30 cellular contexts compared by ENCODE assay signal in the genomic region with DNA sequence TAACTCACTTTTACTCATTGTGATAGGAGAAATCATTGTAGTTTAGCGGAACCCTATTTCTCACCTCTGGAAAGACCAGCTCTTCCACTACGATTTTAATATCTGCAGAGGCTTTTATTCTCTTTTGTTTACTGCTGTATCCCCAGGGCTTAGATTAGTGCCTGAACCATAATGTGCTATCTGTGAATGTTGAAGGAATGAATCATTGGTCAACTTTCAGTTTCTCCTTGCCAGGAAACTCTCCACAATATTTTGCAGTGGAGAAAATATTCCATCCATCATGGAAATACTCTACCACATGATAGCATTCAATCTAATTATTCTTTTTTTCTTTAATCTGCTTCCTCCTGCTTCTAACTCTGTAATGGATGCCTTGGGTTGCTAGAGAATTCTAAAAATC.
A peak's percentile ranks its signal among the peaks of the same experiment; 100 is the strongest.
DNase-seq lines count a peak whose midpoint lies in the region; ATAC-seq, FAIRE-seq and TF ChIP-seq lines count a peak whose summit lies in the region.
"Had no signal": no experiment of that assay in that cellular context is flagged by ENCODE, and none has a peak within 500 bp of the region (broad histone marks: within the 10 kb centered on the region; RNA-seq: fewer than 3 reads in every experiment).

No MANE protein-coding gene starts in this region.

- TF ChIP-seq POLR2A in endothelial cell of umbilical vein (IDR thresholded peaks at IDR 0.05; ENCODE audit: low read depth, low read length), result no peak

- H3K9ac ChIP-seq in SK-N-SH (no peak overlapping the region), endothelial cell of umbilical vein (replicated peaks; ENCODE audit: extremely low read depth, insufficient read depth, low read length) (peak overlapping the region; percentile 47)

- TSS peak; percentile 90 for BruUV-seq in endothelial cell of umbilical vein (replicated peaks; lab: Mats Ljungman, UMichigan)

- H3K27ac ChIP-seq in SK-N-SH (ENCODE audit: low read depth in 2 of 2, low read length in 1 of 2) (peak overlapping the region in 1 of 2 experiments; percentile 71; a peak in 2 of 4 replicates), endothelial cell of umbilical vein (ENCODE audit: insufficient read depth, low read depth, low read length) (peak overlapping the region; percentile 77)
- H3K27ac ChIP-seq: C4-2B, gastroesophageal sphincter, Peyer's patch, tibial nerve had no signal

- POLR2A ChIA-PET in SK-N-SH (lab: Yijun Ruan, JAX), result no interaction called here
- POLR2A ChIA-PET in endothelial cell of umbilical vein (lab: Charles Lee), result no interaction called here

- peaks cover 7% of the 10 kb centered on the region for H3F3A ChIP-seq in SK-N-SH (replicated peaks; ENCODE audit: insufficient read depth)

- H3K9me3 Mint-ChIP-seq in mesothelial cell of epicardium, result peaks cover 21% of the 10 kb centered on the region

- no peaks in the 10 kb centered on the region for H3K27me3 Mint-ChIP-seq in mesothelial cell of epicardium (ENCODE audit: low read depth)
- H3K27me3 Mint-ChIP-seq: activated B cell treated with CpG ODN at 0.5 μM for 24 hours; activated naive CD8-positive, alpha-beta T cell treated with anti-CD3 and anti-CD28 coated beads, Interleukin-2, amount 10 ng/mL, durations not matched to agents 7 days and 5 days; dendritic cell treated with granulocyte-macrophage colony-stimulating factor and Interleukin-4, amounts not matched to agents 40 ng/mL and 50 ng/mL, for 4 days; naive B cell; stimulated activated naive B cell treated with anti-CD40 and anti-IgM and Interleukin-4, amounts not matched to agents 10 μg/mL and 1 μg/mL and 100 μg/mL, for 72 hours had no signal

- H4K20me1 ChIP-seq in SK-N-SH (ENCODE audit: insufficient read depth), result no peaks in the 10 kb centered on the region
- H4K20me1 ChIP-seq in endothelial cell of umbilical vein (replicated peaks; ENCODE audit: control insufficient read depth, extremely low read depth, insufficient read depth, low read length), result no peaks in the 10 kb centered on the region

- H3K79me2 ChIP-seq in SK-N-SH (ENCODE audit: insufficient read depth), result no peaks in the 10 kb centered on the region
- no peaks in the 10 kb centered on the region for H3K79me2 ChIP-seq in endothelial cell of umbilical vein (ENCODE audit: control insufficient read depth, insufficient read depth, low read length)

- H3K36me3 ChIP-seq in SK-N-SH (replicated peaks in 1 of 2; ENCODE audit: control insufficient read depth in 1 of 2, insufficient read depth in 2 of 2, low read length in 1 of 2) (no peaks in the 10 kb centered on the region), endothelial cell of umbilical vein (ENCODE audit: control insufficient read depth in 2 of 2, extremely low read depth in 1 of 2, insufficient read depth in 2 of 2, low read length in 2 of 2) (no peaks in the 10 kb centered on the region), BE2C (no peaks in the 10 kb centered on the region)
- H3K36me3 ChIP-seq: gastroesophageal sphincter, Peyer's patch, tibial nerve had no signal

- H3K27me3 ChIP-seq in SK-N-SH (ENCODE audit: insufficient read depth) (no peaks in the 10 kb centered on the region), endothelial cell of umbilical vein (ENCODE audit: control insufficient read depth in 2 of 2, insufficient read depth in 2 of 2, low read length in 2 of 2) (no peaks in the 10 kb centered on the region), BE2C (no peaks in the 10 kb centered on the region)
- H3K27me3 ChIP-seq: gastroesophageal sphincter, Peyer's patch, tibial nerve had no signal

- peaks cover 2% of the 10 kb centered on the region for H3K36me3 Mint-ChIP-seq in mesothelial cell of epicardium
- H3K36me3 Mint-ChIP-seq: activated naive CD8-positive, alpha-beta T cell treated with anti-CD3 and anti-CD28 coated beads, Interleukin-2, amount 10 ng/mL, durations not matched to agents 7 days and 5 days; naive B cell; stimulated activated naive B cell treated with anti-CD40 and anti-IgM and Interleukin-4, amounts not matched to agents 10 μg/mL and 1 μg/mL and 100 μg/mL, for 72 hours had no signal

- H2AFZ ChIP-seq in SK-N-SH (ENCODE audit: low read depth) (peak overlapping the region; percentile 19; the same call in 1 of the 2 replicates), endothelial cell of umbilical vein (ENCODE audit: low read depth, low read length) (peak overlapping the region; percentile 33)

- H3K4me1 Mint-ChIP-seq in mesothelial cell of epicardium, result peaks cover 26% of the 10 kb centered on the region
- H3K4me1 Mint-ChIP-seq: activated B cell treated with CpG ODN at 0.5 μM for 24 hours; activated naive CD8-positive, alpha-beta T cell treated with anti-CD3 and anti-CD28 coated beads, Interleukin-2, amount 10 ng/mL, durations not matched to agents 7 days and 5 days; naive B cell; stimulated activated naive B cell treated with anti-CD40 and anti-IgM and Interleukin-4, amounts not matched to agents 10 μg/mL and 1 μg/mL and 100 μg/mL, for 72 hours had no signal

- FAIRE-seq in endothelial cell of umbilical vein (lab: Jason Lieb, UNC), result no peak
- FAIRE-seq: D721Med, K562, small intestine had no signal

- peak overlapping the region; percentile 38 for H3K27ac Mint-ChIP-seq in mesothelial cell of epicardium
- H3K27ac Mint-ChIP-seq: activated B cell treated with CpG ODN at 0.5 μM for 24 hours; activated naive CD8-positive, alpha-beta T cell treated with anti-CD3 and anti-CD28 coated beads, Interleukin-2, amount 10 ng/mL, durations not matched to agents 7 days and 5 days; activated T-helper 2 cell treated with anti-CD3 and anti-CD28 coated beads, Interferon-gamma antibody, Interleukin-2, Interleukin-4, amounts not matched to agents 10 μg/mL and 5 μg/mL and 100 μg/mL, durations not matched to agents 14 hours and 24 hours and 36 hours; dendritic cell treated with granulocyte-macrophage colony-stimulating factor and Interleukin-4, amounts not matched to agents 40 ng/mL and 50 ng/mL, for 4 days; naive B cell; stimulated activated naive B cell treated with anti-CD40 and anti-IgM and Interleukin-4, amounts not matched to agents 10 μg/mL and 1 μg/mL and 100 μg/mL, for 72 hours; T-helper 2 cell treated with Interferon-gamma antibody and Interleukin-4, amounts not matched to agents 5 μg/mL and 100 μg/mL, for 36 hours had no signal

- peak overlapping the region; percentile 41; the same call in 1 of the 2 replicates for H3K4me2 ChIP-seq in SK-N-SH
- H3K4me2 ChIP-seq in endothelial cell of umbilical vein (ENCODE audit: insufficient read depth, low read length), result peak overlapping the region; percentile 85

- H3K9me2 ChIP-seq in SK-N-SH, result no peaks in the 10 kb centered on the region; the same call in 1 of the 2 replicates

- H3K4me3 ChIP-seq in SK-N-SH (ENCODE audit: low read depth in 2 of 2, low read length in 1 of 2) (no peak overlapping the region), endothelial cell of umbilical vein (replicated peaks in 1 of 3; ENCODE audit: insufficient read depth in 1 of 3, low read depth in 1 of 3, low read length in 3 of 3) (no peak overlapping the region), BE2C (ENCODE audit: low read depth, low read length) (no peak overlapping the region)
- H3K4me3 ChIP-seq: gastroesophageal sphincter, K562, Peyer's patch, tibial nerve had no signal

- WGBS in SK-N-SH (ENCODE audit: low lambda C conversion rate), result 44% methylated on average over 2 of the region's 2 CpGs

- TF ChIP-seq EP300 in SK-N-SH (IDR thresholded peaks at IDR 0.05; ENCODE audit: borderline replicate concordance in 1 of 2, low read depth in 1 of 2, low read length in 1 of 2), result no peak

- intact Hi-C loops in endothelial cell of umbilical vein (cut with micrococcal nuclease), result loop anchor here (1.0 to 5.0 kb wide), 2 partner anchors 28 to 609 kb away; no protein-coding TSS in a partner anchor

- dilution Hi-C loops in endothelial cell of umbilical vein (cut with MboI; ENCODE audit: extremely low pct_ligation_motif_present, low sequenced_read_pairs), result no loop called here

- H3K9me1 ChIP-seq in endothelial cell of umbilical vein (replicated peaks; ENCODE audit: control insufficient read depth, extremely low read depth, insufficient read depth, low read length), result no peaks in the 10 kb centered on the region

- TF ChIP-seq RAD21 in SK-N-SH (IDR thresholded peaks at IDR 0.05; ENCODE audit: low read length), result no peak

- CTCF ChIA-PET in SK-N-SH (lab: Yijun Ruan, JAX) (no interaction called here), endothelial cell of umbilical vein (lab: Charles Lee) (interaction anchor here (0.7 to 2.0 kb wide), 3 partner anchors 16 to 22 kb away, joined by 3 to 15 read pairs (median 3); no protein-coding TSS in a partner anchor)

- H3K4me3 Mint-ChIP-seq in mesothelial cell of epicardium, result no peak overlapping the region
- H3K4me3 Mint-ChIP-seq: activated B cell treated with CpG ODN at 0.5 μM for 24 hours; activated naive CD8-positive, alpha-beta T cell treated with anti-CD3 and anti-CD28 coated beads, Interleukin-2, amount 10 ng/mL, durations not matched to agents 7 days and 5 days; dendritic cell treated with granulocyte-macrophage colony-stimulating factor and Interleukin-4, amounts not matched to agents 40 ng/mL and 50 ng/mL, for 4 days; naive B cell; stimulated activated naive B cell treated with anti-CD40 and anti-IgM and Interleukin-4, amounts not matched to agents 10 μg/mL and 1 μg/mL and 100 μg/mL, for 72 hours; T-helper 2 cell treated with Interferon-gamma antibody and Interleukin-4, amounts not matched to agents 5 μg/mL and 100 μg/mL, for 36 hours had no signal

- DNase-seq in COLO829 (ENCODE audit: low spot score) (peak; percentile 15), SK-N-SH (no peak), endothelial cell of umbilical vein (ENCODE audit: low read depth, low spot score) (peak; percentile 71), mesothelial cell of epicardium (ENCODE audit: low spot score in 2 of 2, unreplicated experiment in 2 of 2) (no peak), BE2C (no peak), HCEC 1CT (no peak)
- DNase-seq: activated B cell treated with CpG ODN at 0.5 μM for 24 hours; activated CD4-positive, alpha-beta T cell treated with anti-CD3 and anti-CD28 coated beads, Interleukin-2, amount 50 U/mL, for 4 hours; activated CD8-positive, alpha-beta memory T cell treated with anti-CD3 and anti-CD28 coated beads, Interleukin-2, amount 50 U/mL, for 48 hours; activated naive CD8-positive, alpha-beta T cell treated with anti-CD3 and anti-CD28 coated beads, Interleukin-2, amount 10 ng/mL, durations not matched to agents 7 days and 5 days; mesendoderm; naive B cell; NCI-H146; NCI-H510A treated with DMSO at 0.1 percent for 48 hours; NK-92 treated with Interleukin-12 subunit alpha and Interleukin-12 subunit beta, amount 100 ng/mL, for 24 hours; occipital lobe; Peyer's patch; small intestine; stimulated activated CD4-positive, alpha-beta T cell treated with anti-CD3 and anti-CD28 coated beads, Interleukin-2, amount 100 ng/mL, for 48 hours; stimulated activated naive B cell treated with anti-CD40 and anti-IgM and Interleukin-4, amounts not matched to agents 10 μg/mL and 1 μg/mL and 100 μg/mL, for 72 hours had no signal

- no peak for TF ChIP-seq CTCF in SK-N-SH (IDR thresholded peaks at IDR 0.05)
- no peak for TF ChIP-seq CTCF in endothelial cell of umbilical vein (IDR thresholded peaks at IDR 0.05; ENCODE audit: extremely low read depth in 1 of 2, insufficient read depth in 1 of 2, low read depth in 1 of 2, low read length in 2 of 2)
- no peak for TF ChIP-seq CTCF in mesothelial cell of epicardium (IDR thresholded peaks at IDR 0.05; ENCODE audit: unreplicated experiment)
- no peak for TF ChIP-seq CTCF in BE2C (IDR thresholded peaks at IDR 0.05; ENCODE audit: low read depth, low read length)

- H3K9me3 ChIP-seq in SK-N-SH (no peaks in the 10 kb centered on the region), endothelial cell of umbilical vein (replicated peaks; ENCODE audit: control insufficient read depth, insufficient read depth, low read length) (no peaks in the 10 kb centered on the region), BE2C (no peaks in the 10 kb centered on the region)
- H3K9me3 ChIP-seq: gastroesophageal sphincter, tibial nerve had no signal

- ATAC-seq in GM21360 (IDR thresholded peaks at IDR 0.05; ENCODE audit: unreplicated experiment) (no peak), HG03378 (IDR thresholded peaks at IDR 0.05; ENCODE audit: unreplicated experiment) (no peak)
- ATAC-seq: gastroesophageal sphincter; K562; stimulated activated naive B cell treated with anti-CD40 and anti-IgM and Interleukin-4, amounts not matched to agents 10 μg/mL and 1 μg/mL and 100 μg/mL, for 72 hours had no signal

- H3K4me1 ChIP-seq in SK-N-SH (ENCODE audit: control insufficient read depth in 1 of 2, insufficient read depth in 2 of 2, low read depth in 1 of 2, low read length in 1 of 2), result no peaks in the 10 kb centered on the region
- peaks cover 16% of the 10 kb centered on the region for H3K4me1 ChIP-seq in endothelial cell of umbilical vein (ENCODE audit: control insufficient read depth, extremely low read depth, insufficient read depth, low read length)
- H3K4me1 ChIP-seq in BE2C, result no peaks in the 10 kb centered on the region
- H3K4me1 ChIP-seq: gastroesophageal sphincter, Peyer's patch, tibial nerve had no signal

Comparison
In these comparisons a context has a peak if more than half of its experiments do, and no peak if none do; other contexts are left out.
1. DNase-seq: peak in COLO829 (single experiment) and endothelial cell of umbilical vein (single experiment); none in SK-N-SH (single experiment), mesothelial cell of epicardium (0 of 2), BE2C (single experiment) and HCEC 1CT (single experiment).